16 cellular contexts compared by ENCODE assay signal in genomic region chr19:14770944-14771839, GRCh38. TPM values are rescaled to one million over a fixed set of nuclear protein-coding genes. Genes with fewer than 3 reads are reported as not detected.
"Had no signal": no experiment of that assay in that cellular context is flagged by ENCODE, and none has a peak within 500 bp of the region (broad histone marks: within the 10 kb centered on the region; RNA-seq: fewer than 3 reads in every experiment).

No MANE protein-coding gene starts in this region.

- H3K27ac ChIP-seq: body of pancreas, coronary artery, esophagus squamous epithelium had no signal

- FAIRE-seq: urothelium cell line had no signal

- H3K9me3 ChIP-seq: body of pancreas, esophagus squamous epithelium had no signal

- H3K4me1 ChIP-seq: body of pancreas had no signal

- H3K4me3 ChIP-seq: body of pancreas, coronary artery, esophagus squamous epithelium, lung had no signal

- H3K27me3 ChIP-seq: body of pancreas had no signal

- H3K36me3 ChIP-seq: esophagus squamous epithelium had no signal

- DNase-seq: activated CD4-positive, alpha-beta T cell treated with anti-CD3 and anti-CD28 coated beads for 1 hour; activated CD4-positive, alpha-beta T cell treated with anti-CD3 and anti-CD28 coated beads, Interleukin-2, amount 50 U/mL, for 48 hours; activated T-cell treated with anti-CD3 and anti-CD28 coated beads, Interleukin-2, amount 50 U/mL, for 24 hours; amygdala; body of pancreas; central memory CD4-positive, alpha-beta T cell; esophagus squamous epithelium; immature natural killer cell; left colon; midbrain had no signal

- ATAC-seq: activated naive CD4-positive, alpha-beta T cell treated with anti-CD3 and anti-CD28 coated beads, Interleukin-2, amount 50 U/mL, for 72 hours; body of pancreas; left colon; stimulated activated memory B cell treated with anti-CD40 and anti-IgM and Interleukin-4, amounts not matched to agents 10 μg/mL and 1 μg/mL and 100 μg/mL, for 72 hours had no signal

RNA-seq across cellular contexts. Expression of gene ADGRE2, which starts 7.2 kb away (rescaled TPM):
- total RNA-seq: neural crest cell had no signal
